1 cellular context compared by ENCODE assay signal in the genomic region with DNA sequence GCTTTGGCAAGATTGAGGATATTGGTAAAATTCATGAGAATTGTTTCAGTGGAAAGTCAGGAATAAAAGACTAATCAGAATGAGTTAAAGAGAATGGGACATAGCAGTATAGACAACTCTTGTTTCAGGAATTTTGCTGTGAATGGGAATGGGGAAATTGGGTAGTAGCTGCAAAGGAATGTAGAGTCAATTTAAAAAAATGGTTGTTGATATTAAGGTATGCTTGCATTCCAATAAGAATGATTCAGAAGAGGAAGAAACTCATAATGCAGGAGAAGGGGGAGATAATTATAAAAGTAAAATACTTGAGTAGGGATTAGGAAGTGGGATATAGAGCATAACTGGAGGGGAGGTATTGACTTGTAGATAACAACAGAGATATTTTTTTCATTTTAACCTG.
A peak's percentile ranks its signal among the peaks of the same experiment; 100 is the strongest.
TF ChIP-seq lines count a peak whose summit lies in the region.

No MANE protein-coding gene starts in this region.

TF ChIP-seq in endothelial cell of umbilical vein, 7 proteins besides CTCF, POLR2A, EP300 and RAD21:
- TF ChIP-seq, protein P1, sequence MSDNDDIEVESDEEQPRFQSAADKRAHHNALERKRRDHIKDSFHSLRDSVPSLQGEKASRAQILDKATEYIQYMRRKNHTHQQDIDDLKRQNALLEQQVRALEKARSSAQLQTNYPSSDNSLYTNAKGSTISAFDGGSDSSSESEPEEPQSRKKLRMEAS (IDR thresholded peaks at IDR 0.05; ENCODE audit: insufficient read depth, insufficient read length), result no peak
- TF ChIP-seq FOS (IDR thresholded peaks at IDR 0.05; ENCODE audit: borderline replicate concordance, insufficient read depth, low read length), result peak; percentile 42
- TF ChIP-seq JUN (IDR thresholded peaks at IDR 0.05; ENCODE audit: borderline replicate concordance, insufficient read depth, insufficient read length, low read depth), result peak; percentile 38
